2 cellular contexts compared by ENCODE assay signal in the genomic region with DNA sequence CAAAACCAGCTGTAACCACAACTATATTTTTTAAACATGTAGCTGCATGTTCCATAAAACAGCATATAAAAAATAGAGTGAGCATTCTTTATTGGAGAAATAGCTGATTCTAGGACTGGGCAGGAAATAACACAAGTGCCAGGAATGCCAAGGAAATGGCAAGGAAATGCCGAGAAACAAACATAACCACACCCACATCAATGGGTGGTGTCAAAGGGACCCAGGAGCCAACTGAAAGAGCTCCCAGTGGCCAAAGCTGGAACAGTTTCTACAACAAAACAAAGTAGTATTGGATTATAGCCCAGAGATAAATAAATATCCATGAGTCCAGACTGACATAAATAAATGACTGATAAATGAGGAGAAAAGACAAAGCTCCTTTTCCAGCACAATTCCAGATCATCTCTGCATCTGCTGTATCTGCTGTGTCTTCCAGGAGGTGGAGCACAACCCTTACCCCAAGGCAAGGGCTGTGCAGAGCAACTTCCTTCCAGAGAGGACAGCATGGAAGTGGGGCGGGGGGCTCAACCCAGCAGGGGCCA.
TF ChIP-seq lines count a peak whose summit lies in the region.

No MANE protein-coding gene starts in this region.

TF ChIP-seq in A549, 52 proteins besides CTCF, POLR2A, EP300 and RAD21:
- TF ChIP-seq, protein P1, sequence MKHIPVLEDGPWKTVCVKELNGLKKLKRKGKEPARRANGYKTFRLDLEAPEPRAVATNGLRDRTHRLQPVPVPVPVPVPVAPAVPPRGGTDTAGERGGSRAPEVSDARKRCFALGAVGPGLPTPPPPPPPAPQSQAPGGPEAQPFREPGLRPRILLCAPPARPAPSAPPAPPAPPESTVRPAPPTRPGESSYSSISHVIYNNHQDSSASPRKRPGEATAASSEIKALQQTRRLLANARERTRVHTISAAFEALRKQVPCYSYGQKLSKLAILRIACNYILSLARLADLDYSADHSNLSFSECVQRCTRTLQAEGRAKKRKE (CRISPR knock-in tag; IDR thresholded peaks at IDR 0.05; ENCODE audit: low read depth) = no peak
- TF ChIP-seq SREBF2 (IDR thresholded peaks at IDR 0.05) (no peak), CBX2 (IDR thresholded peaks at IDR 0.05; ENCODE audit: borderline replicate concordance, low read depth) (no peak), FOSL2 (IDR thresholded peaks at IDR 0.05) (no peak), FOSL2 (CRISPR knock-in tag; IDR thresholded peaks at IDR 0.05) (no peak), RNF2 (IDR thresholded peaks at IDR 0.05; ENCODE audit: borderline replicate concordance, low read depth) (no peak), HOXB13 (CRISPR knock-in tag; IDR thresholded peaks at IDR 0.05; ENCODE audit: low read depth) (no peak), ESRRA (IDR thresholded peaks at IDR 0.05; ENCODE audit: borderline replicate concordance, low read length) (no peak), HEYL (CRISPR knock-in tag; IDR thresholded peaks at IDR 0.05) (no peak), FOSB (CRISPR knock-in tag; IDR thresholded peaks at IDR 0.05) (no peak), KDM1A (IDR thresholded peaks at IDR 0.05; ENCODE audit: low read depth) (no peak), MYC (IDR thresholded peaks at IDR 0.05; ENCODE audit: borderline replicate concordance, low read length) (no peak), NPAS2 (CRISPR knock-in tag; IDR thresholded peaks at IDR 0.05; ENCODE audit: borderline replicate concordance) (no peak), NFE2L2 (conservative IDR thresholded peaks at IDR 0.05; ENCODE audit: low read length) (no peak), CHD4 (IDR thresholded peaks at IDR 0.05; ENCODE audit: borderline replicate concordance) (no peak), MAFK (IDR thresholded peaks at IDR 0.05; ENCODE audit: partially characterized antibody) (no peak)
- TF ChIP-seq, protein P2, sequence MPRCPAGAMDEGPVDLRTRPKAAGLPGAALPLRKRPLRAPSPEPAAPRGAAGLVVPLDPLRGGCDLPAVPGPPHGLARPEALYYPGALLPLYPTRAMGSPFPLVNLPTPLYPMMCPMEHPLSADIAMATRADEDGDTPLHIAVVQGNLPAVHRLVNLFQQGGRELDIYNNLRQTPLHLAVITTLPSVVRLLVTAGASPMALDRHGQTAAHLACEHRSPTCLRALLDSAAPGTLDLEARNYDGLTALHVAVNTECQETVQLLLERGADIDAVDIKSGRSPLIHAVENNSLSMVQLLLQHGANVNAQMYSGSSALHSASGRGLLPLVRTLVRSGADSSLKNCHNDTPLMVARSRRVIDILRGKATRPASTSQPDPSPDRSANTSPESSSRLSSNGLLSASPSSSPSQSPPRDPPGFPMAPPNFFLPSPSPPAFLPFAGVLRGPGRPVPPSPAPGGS (IDR thresholded peaks at IDR 0.05) = no peak
- TF ChIP-seq, protein P3, sequence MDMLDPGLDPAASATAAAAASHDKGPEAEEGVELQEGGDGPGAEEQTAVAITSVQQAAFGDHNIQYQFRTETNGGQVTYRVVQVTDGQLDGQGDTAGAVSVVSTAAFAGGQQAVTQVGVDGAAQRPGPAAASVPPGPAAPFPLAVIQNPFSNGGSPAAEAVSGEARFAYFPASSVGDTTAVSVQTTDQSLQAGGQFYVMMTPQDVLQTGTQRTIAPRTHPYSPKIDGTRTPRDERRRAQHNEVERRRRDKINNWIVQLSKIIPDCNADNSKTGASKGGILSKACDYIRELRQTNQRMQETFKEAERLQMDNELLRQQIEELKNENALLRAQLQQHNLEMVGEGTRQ (IDR thresholded peaks at IDR 0.05) = no peak
TF ChIP-seq in A549: peak in this region for 0.

TF ChIP-seq in HCT116, 20 proteins besides CTCF, POLR2A, EP300 and RAD21 (continued from another document):
- TF ChIP-seq, protein P4, sequence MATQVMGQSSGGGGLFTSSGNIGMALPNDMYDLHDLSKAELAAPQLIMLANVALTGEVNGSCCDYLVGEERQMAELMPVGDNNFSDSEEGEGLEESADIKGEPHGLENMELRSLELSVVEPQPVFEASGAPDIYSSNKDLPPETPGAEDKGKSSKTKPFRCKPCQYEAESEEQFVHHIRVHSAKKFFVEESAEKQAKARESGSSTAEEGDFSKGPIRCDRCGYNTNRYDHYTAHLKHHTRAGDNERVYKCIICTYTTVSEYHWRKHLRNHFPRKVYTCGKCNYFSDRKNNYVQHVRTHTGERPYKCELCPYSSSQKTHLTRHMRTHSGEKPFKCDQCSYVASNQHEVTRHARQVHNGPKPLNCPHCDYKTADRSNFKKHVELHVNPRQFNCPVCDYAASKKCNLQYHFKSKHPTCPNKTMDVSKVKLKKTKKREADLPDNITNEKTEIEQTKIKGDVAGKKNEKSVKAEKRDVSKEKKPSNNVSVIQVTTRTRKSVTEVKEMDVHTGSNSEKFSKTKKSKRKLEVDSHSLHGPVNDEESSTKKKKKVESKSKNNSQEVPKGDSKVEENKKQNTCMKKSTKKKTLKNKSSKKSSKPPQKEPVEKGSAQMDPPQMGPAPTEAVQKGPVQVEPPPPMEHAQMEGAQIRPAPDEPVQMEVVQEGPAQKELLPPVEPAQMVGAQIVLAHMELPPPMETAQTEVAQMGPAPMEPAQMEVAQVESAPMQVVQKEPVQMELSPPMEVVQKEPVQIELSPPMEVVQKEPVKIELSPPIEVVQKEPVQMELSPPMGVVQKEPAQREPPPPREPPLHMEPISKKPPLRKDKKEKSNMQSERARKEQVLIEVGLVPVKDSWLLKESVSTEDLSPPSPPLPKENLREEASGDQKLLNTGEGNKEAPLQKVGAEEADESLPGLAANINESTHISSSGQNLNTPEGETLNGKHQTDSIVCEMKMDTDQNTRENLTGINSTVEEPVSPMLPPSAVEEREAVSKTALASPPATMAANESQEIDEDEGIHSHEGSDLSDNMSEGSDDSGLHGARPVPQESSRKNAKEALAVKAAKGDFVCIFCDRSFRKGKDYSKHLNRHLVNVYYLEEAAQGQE (IDR thresholded peaks at IDR 0.05; ENCODE audit: low read depth) = no peak
- TF ChIP-seq ZNF274 (IDR thresholded peaks at IDR 0.05; ENCODE audit: low read depth, low read length) (no peak), POLR2AphosphoS5 (IDR thresholded peaks at IDR 0.05; ENCODE audit: low read depth, low read length) (no peak), SIN3A (IDR thresholded peaks at IDR 0.05; ENCODE audit: low read depth) (0 out of 2 replicates have a peak, but pooled peaks have one; percentile 25), EZH2 (IDR thresholded peaks at IDR 0.05) (no peak), SRF (IDR thresholded peaks at IDR 0.05; ENCODE audit: low read depth) (peak; percentile 14; the same call in 1 of the 2 replicates), ZFX (IDR thresholded peaks at IDR 0.05) (no peak), ELF1 (IDR thresholded peaks at IDR 0.05; ENCODE audit: borderline replicate concordance, low read depth) (no peak), CBX3 (IDR thresholded peaks at IDR 0.05; ENCODE audit: low read depth) (no peak)
- TF ChIP-seq, protein P5, sequence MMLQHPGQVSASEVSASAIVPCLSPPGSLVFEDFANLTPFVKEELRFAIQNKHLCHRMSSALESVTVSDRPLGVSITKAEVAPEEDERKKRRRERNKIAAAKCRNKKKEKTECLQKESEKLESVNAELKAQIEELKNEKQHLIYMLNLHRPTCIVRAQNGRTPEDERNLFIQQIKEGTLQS (IDR thresholded peaks at IDR 0.05) = no peak
TF ChIP-seq in HCT116: peak in this region for 3.
